8 cellular contexts compared by ENCODE assay signal in the genomic region with DNA sequence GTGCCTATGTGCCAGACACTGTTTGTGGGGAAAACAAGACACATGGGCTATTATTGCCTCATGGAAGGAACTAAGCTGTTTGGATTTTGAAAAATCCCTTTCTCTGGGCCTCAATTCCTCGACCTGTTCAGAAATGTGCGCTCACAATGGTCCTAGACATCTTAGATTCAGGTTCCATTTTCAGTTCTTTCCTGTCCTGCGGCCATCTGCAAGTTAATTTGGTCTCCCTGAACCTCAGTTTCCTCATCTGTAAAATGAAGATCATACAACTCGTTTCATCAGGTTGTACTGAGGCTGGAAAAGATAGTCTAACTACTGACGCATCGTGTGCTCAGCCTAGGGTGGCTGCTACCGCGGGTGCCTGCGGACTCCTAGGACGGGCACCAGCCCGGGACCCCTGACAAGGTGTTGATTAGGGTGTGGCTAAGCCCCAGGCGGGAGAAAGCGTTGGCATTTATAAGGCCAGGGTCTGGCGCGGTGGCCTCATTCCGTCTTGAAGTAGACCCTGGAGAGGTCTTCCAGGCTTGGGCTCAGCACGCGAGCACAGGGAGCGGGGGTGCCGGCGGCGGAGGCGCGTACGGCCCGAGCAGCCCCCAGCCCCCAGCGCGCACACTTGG. TPM values are rescaled to one million over a fixed set of nuclear protein-coding genes. Genes with fewer than 3 reads are reported as not detected.
A peak's percentile ranks its signal among the peaks of the same experiment; 100 is the strongest.
DNase-seq lines count a peak whose midpoint lies in the region; ATAC-seq, FAIRE-seq and TF ChIP-seq lines count a peak whose summit lies in the region.

No MANE protein-coding gene starts in this region.

- no peaks in the 10 kb centered on the region for H3K36me3 ChIP-seq in astrocyte (ENCODE audit: insufficient read depth, low read length)
- H3K36me3 ChIP-seq in kidney (ENCODE audit: control insufficient read depth in 1 of 2, insufficient read depth in 2 of 2, low read length in 2 of 2): no peaks in the 10 kb centered on the region

- H3K4me1 ChIP-seq in astrocyte (ENCODE audit: insufficient read depth, low read length) (peaks cover 16% of the 10 kb centered on the region), kidney (ENCODE audit: control insufficient read depth in 1 of 2, insufficient read depth in 1 of 2, low read depth in 1 of 2, low read length in 2 of 2) (peaks cover 9 to 10% of the 10 kb centered on the region in 2 donors)

- H3K27ac ChIP-seq in astrocyte (ENCODE audit: low read depth, low read length) (peak overlapping the region; percentile 59), kidney (ENCODE audit: low read depth in 2 of 2, low read length in 2 of 2) (peak overlapping the region; percentile 80 to 87)

- H3K9me3 ChIP-seq in astrocyte (ENCODE audit: insufficient read depth, low read depth, low read length) (no peaks in the 10 kb centered on the region), kidney (ENCODE audit: control insufficient read depth in 1 of 2, low read length in 2 of 2) (no peaks in the 10 kb centered on the region)

- no peaks in the 10 kb centered on the region for H3K27me3 Mint-ChIP-seq in IgD-negative memory B cell
- H3K27me3 Mint-ChIP-seq in astrocyte (ENCODE audit: low read depth, unreplicated experiment): no peaks in the 10 kb centered on the region
- H3K27me3 Mint-ChIP-seq in stimulated activated naive CD8-positive, alpha-beta T cell treated with anti-CD3 and anti-CD28 coated beads, Interleukin-15, Interleukin-2, amounts not matched to agents 100 ng/mL and 50 ng/mL, for 24 hours: no peaks in the 10 kb centered on the region

- H3K4me3 Mint-ChIP-seq in IgD-negative memory B cell (peak overlapping the region; percentile 89 to 96 (median 94)), astrocyte (ENCODE audit: unreplicated experiment) (peak overlapping the region; percentile 87)
- peak overlapping the region; percentile 88 for H3K4me3 Mint-ChIP-seq in stimulated activated naive CD8-positive, alpha-beta T cell treated with anti-CD3 and anti-CD28 coated beads, Interleukin-15, Interleukin-2, amounts not matched to agents 100 ng/mL and 50 ng/mL, for 24 hours

- peaks cover 29 to 40% (median 34%) of the 10 kb centered on the region in 3 donors for H3K4me1 Mint-ChIP-seq in IgD-negative memory B cell
- H3K4me1 Mint-ChIP-seq in astrocyte (ENCODE audit: low read depth, unreplicated experiment): peaks cover 23% of the 10 kb centered on the region
- H3K4me1 Mint-ChIP-seq in stimulated activated naive CD8-positive, alpha-beta T cell treated with anti-CD3 and anti-CD28 coated beads, Interleukin-15, Interleukin-2, amounts not matched to agents 100 ng/mL and 50 ng/mL, for 24 hours (ENCODE audit: low read depth): peaks cover 40% of the 10 kb centered on the region

- TF ChIP-seq CTCF in astrocyte (IDR thresholded peaks at IDR 0.05; ENCODE audit: insufficient read depth, low read depth, low read length) (no peak), kidney (IDR thresholded peaks at IDR 0.05; ENCODE audit: borderline replicate concordance, extremely low read depth, insufficient read depth) (no peak)

- H3K4me3 ChIP-seq in astrocyte (ENCODE audit: insufficient read depth, low read depth, low read length): peak overlapping the region; percentile 81
- H3K4me3 ChIP-seq in kidney (ENCODE audit: low read length in 2 of 2): peak overlapping the region; percentile 64 to 89

- H3K79me2 ChIP-seq in astrocyte (ENCODE audit: insufficient read depth, low read length): peaks cover 45% of the 10 kb centered on the region

- DNase-seq in AG08395 (ENCODE audit: low spot score) (peak; percentile 30), astrocyte (ENCODE audit: low read depth) (no peak), kidney (peak; percentile 82)

- H3K27ac Mint-ChIP-seq in IgD-negative memory B cell: peak overlapping the region; percentile 91 to 94 (median 94)
- peak overlapping the region; percentile 71 for H3K27ac Mint-ChIP-seq in astrocyte (ENCODE audit: unreplicated experiment)
- peak overlapping the region; percentile 85 for H3K27ac Mint-ChIP-seq in stimulated activated naive CD8-positive, alpha-beta T cell treated with anti-CD3 and anti-CD28 coated beads, Interleukin-15, Interleukin-2, amounts not matched to agents 100 ng/mL and 50 ng/mL, for 24 hours

- ATAC-seq in GM19043 (IDR thresholded peaks at IDR 0.05; ENCODE audit: low read depth, unreplicated experiment): peak; percentile 19
- ATAC-seq in GM21390 (IDR thresholded peaks at IDR 0.05; ENCODE audit: unreplicated experiment): no peak
- no peak for ATAC-seq in HG03097 (IDR thresholded peaks at IDR 0.05; ENCODE audit: low FRiP score, unreplicated experiment)

- H2AFZ ChIP-seq in astrocyte (ENCODE audit: low read depth, low read length): peak overlapping the region; percentile 65

- H3K27me3 ChIP-seq in astrocyte (ENCODE audit: insufficient read depth, low read length): no peaks in the 10 kb centered on the region

- no peaks in the 10 kb centered on the region for H3K9me3 Mint-ChIP-seq in IgD-negative memory B cell
- no peaks in the 10 kb centered on the region for H3K9me3 Mint-ChIP-seq in astrocyte (ENCODE audit: unreplicated experiment)
- H3K9me3 Mint-ChIP-seq in stimulated activated naive CD8-positive, alpha-beta T cell treated with anti-CD3 and anti-CD28 coated beads, Interleukin-15, Interleukin-2, amounts not matched to agents 100 ng/mL and 50 ng/mL, for 24 hours: no peaks in the 10 kb centered on the region

- peak overlapping the region; percentile 85 for H3K9ac ChIP-seq in astrocyte (ENCODE audit: low read length)
- peak overlapping the region; percentile 29 to 55 for H3K9ac ChIP-seq in kidney (ENCODE audit: low read length in 2 of 2)

- FAIRE-seq in astrocyte (lab: Jason Lieb, UNC): no peak
- no peak for FAIRE-seq in kidney (lab: Jason Lieb, UNC)

- H3K4me2 ChIP-seq in astrocyte (ENCODE audit: low read length): peak overlapping the region; percentile 88

- peaks cover 43% of the 10 kb centered on the region for H4K20me1 ChIP-seq in astrocyte (ENCODE audit: insufficient read depth, low read length)

- intact Hi-C loops in kidney (cut with DNase I): no loop called here

- H3K36me3 Mint-ChIP-seq in IgD-negative memory B cell (no peaks in the 10 kb centered on the region), astrocyte (ENCODE audit: low read depth, unreplicated experiment) (no peaks in the 10 kb centered on the region)
- H3K36me3 Mint-ChIP-seq in stimulated activated naive CD8-positive, alpha-beta T cell treated with anti-CD3 and anti-CD28 coated beads, Interleukin-15, Interleukin-2, amounts not matched to agents 100 ng/mL and 50 ng/mL, for 24 hours (ENCODE audit: low read depth): peaks cover 24% of the 10 kb centered on the region

RNA-seq across cellular contexts. Expression of a gene that starts 0.5 kb away (rescaled TPM):
- 100 TPM for polyA plus RNA-seq in IgD-negative memory B cell
- 58.1 and 62.2 TPM in 2 replicates for total RNA-seq in astrocyte
- 39.1 TPM for total RNA-seq in kidney
- 13.7 TPM for polyA plus RNA-seq in kidney (ENCODE audit: insufficient read depth, low read depth, low replicate concordance)

RNA-seq across cellular contexts. Expression of a gene that starts 35.4 kb away (rescaled TPM):
- polyA plus RNA-seq in IgD-negative memory B cell: 73.6 TPM
- total RNA-seq in astrocyte: 33.7 and 37.3 TPM in 2 replicates
- 40.4 TPM for total RNA-seq in kidney
- 57.7 TPM for polyA plus RNA-seq in kidney (ENCODE audit: insufficient read depth, low read depth, low replicate concordance)

RNA-seq across cellular contexts. Expression of a gene that starts 48.2 kb away (rescaled TPM):
- 96.5 TPM for polyA plus RNA-seq in IgD-negative memory B cell
- total RNA-seq in astrocyte: 79.0 and 91.7 TPM in 2 replicates
- total RNA-seq in kidney: 71.3 TPM
- 133 TPM for polyA plus RNA-seq in kidney (ENCODE audit: insufficient read depth, low read depth, low replicate concordance)

RNA-seq across cellular contexts. Expression of a gene that starts 51.2 kb away (rescaled TPM):
- polyA plus RNA-seq in IgD-negative memory B cell (1,607 TPM), kidney (ENCODE audit: insufficient read depth, low read depth, low replicate concordance) (2,056 TPM)
- total RNA-seq in astrocyte (737 and 804 TPM in 2 replicates), kidney (829 TPM)

RNA-seq across cellular contexts. Expression of a gene that starts 57.8 kb away (rescaled TPM):
- polyA plus RNA-seq in IgD-negative memory B cell: 8.0 TPM
- 24.1 and 27.0 TPM in 2 replicates for total RNA-seq in astrocyte
- total RNA-seq in kidney: 68.1 TPM
- polyA plus RNA-seq in kidney (ENCODE audit: insufficient read depth, low read depth, low replicate concordance): 73.7 TPM
